8 cellular contexts compared by ENCODE assay signal in genomic region chr6:168132531-168133184, GRCh38. TPM values are rescaled to one million over a fixed set of nuclear protein-coding genes. Genes with fewer than 3 reads are reported as not detected.
DNase-seq lines count a peak whose midpoint lies in the region; ATAC-seq, FAIRE-seq and TF ChIP-seq lines count a peak whose summit lies in the region.

No MANE protein-coding gene starts in this region.

- no peak for TF ChIP-seq EP300 in gastroesophageal sphincter (IDR thresholded peaks at IDR 0.05)

- H3K4me1 ChIP-seq in BE2C (no peaks in the 10 kb centered on the region), PC-3 (ENCODE audit: insufficient read depth, low read length) (no peaks in the 10 kb centered on the region), gastroesophageal sphincter (peaks cover 0 to 18% (median 0%) of the 10 kb centered on the region in 3 donors), osteoblast (ENCODE audit: insufficient read depth, low read length) (peaks cover 3% of the 10 kb centered on the region)
- H3K4me1 ChIP-seq in naive thymus-derived CD4-positive, alpha-beta T cell (ENCODE audit: control insufficient read depth in 2 of 2, insufficient read depth in 2 of 2, low read length in 2 of 2) = no peaks in the 10 kb centered on the region

- TF ChIP-seq CTCF in BE2C (IDR thresholded peaks at IDR 0.05; ENCODE audit: low read depth, low read length) (peak; percentile 48), PC-3 (conservative IDR thresholded peaks at IDR 0.05; ENCODE audit: low read depth, low read length) (peak; percentile 48), gastroesophageal sphincter (IDR thresholded peaks at IDR 0.05) (peak in 3 of 4 experiments; percentile 32 to 65 (median 63)), osteoblast (IDR thresholded peaks at IDR 0.05; ENCODE audit: extremely low read depth, low read depth, low read length) (peak; percentile 31)

- H3K36me3 ChIP-seq in BE2C = no peaks in the 10 kb centered on the region
- H3K36me3 ChIP-seq in PC-3 (ENCODE audit: low read depth, low read length) = no peaks in the 10 kb centered on the region
- H3K36me3 ChIP-seq in gastroesophageal sphincter = no peaks in the 10 kb centered on the region
- H3K36me3 ChIP-seq in osteoblast (ENCODE audit: insufficient read depth, low read length) = no peaks in the 10 kb centered on the region
- no peaks in the 10 kb centered on the region for H3K36me3 ChIP-seq in naive thymus-derived CD4-positive, alpha-beta T cell (ENCODE audit: control insufficient read depth in 2 of 3, insufficient read depth in 3 of 3, low read length in 3 of 3)

- ATAC-seq in PC-3 = peak; percentile 73
- ATAC-seq in gastroesophageal sphincter = peak; percentile 49
- no peak for ATAC-seq in HG03135 (IDR thresholded peaks at IDR 0.05; ENCODE audit: unreplicated experiment)
- no peak for ATAC-seq in naive thymus-derived CD4-positive, alpha-beta T cell
- ATAC-seq in HG03354 (IDR thresholded peaks at IDR 0.05; ENCODE audit: poor library complexity, severe bottlenecking, unreplicated experiment) = no peak

- H3K27ac ChIP-seq in PC-3 (ENCODE audit: low read length) (no peak overlapping the region), gastroesophageal sphincter (peak overlapping the region in 1 of 4 donors; percentile 29), osteoblast (ENCODE audit: low read depth, low read length) (no peak overlapping the region)
- H3K27ac ChIP-seq in naive thymus-derived CD4-positive, alpha-beta T cell (ENCODE audit: low read depth, low read length) = no peak overlapping the region

- H3K9me3 ChIP-seq in BE2C (no peaks in the 10 kb centered on the region), PC-3 (ENCODE audit: low read length) (no peaks in the 10 kb centered on the region), gastroesophageal sphincter (no peaks in the 10 kb centered on the region), osteoblast (ENCODE audit: low read depth, low read length) (no peaks in the 10 kb centered on the region)
- no peaks in the 10 kb centered on the region for H3K9me3 ChIP-seq in naive thymus-derived CD4-positive, alpha-beta T cell (ENCODE audit: control insufficient read depth in 2 of 3, low read length in 3 of 3)

- CTCF ChIA-PET in PC-3 (lab: Charles Lee) = interaction anchor here (0.7 kb wide), 1 partner anchor 406 kb away, joined by 10 read pairs; no protein-coding TSS in a partner anchor
- CTCF ChIA-PET in naive thymus-derived CD4-positive, alpha-beta T cell (lab: Charles Lee) = interaction anchor here (0.7 kb wide), 1 partner anchor 78 kb away, joined by 3 read pairs; no protein-coding TSS in a partner anchor

- 60 to 78% methylated on average over 2 to 8 of the region's 34 CpGs for WGBS in gastroesophageal sphincter (ENCODE audit: low coverage in 1 of 2), 2 donors

- H3K4me1 Mint-ChIP-seq in naive thymus-derived CD4-positive, alpha-beta T cell = no peaks in the 10 kb centered on the region

- H3K4me2 ChIP-seq in PC-3 (ENCODE audit: low read length) = peak overlapping the region; percentile 43
- H3K4me2 ChIP-seq in osteoblast (ENCODE audit: insufficient read depth, low read length) = peak overlapping the region; percentile 67

- no peaks in the 10 kb centered on the region for H3K36me3 Mint-ChIP-seq in naive thymus-derived CD4-positive, alpha-beta T cell

- H3K27me3 ChIP-seq in BE2C = no peaks in the 10 kb centered on the region
- H3K27me3 ChIP-seq in PC-3 (ENCODE audit: low read length) = peaks cover 9% of the 10 kb centered on the region
- H3K27me3 ChIP-seq in gastroesophageal sphincter = peaks cover 9% of the 10 kb centered on the region
- no peaks in the 10 kb centered on the region for H3K27me3 ChIP-seq in osteoblast (ENCODE audit: insufficient read depth, low read length)
- no peaks in the 10 kb centered on the region for H3K27me3 ChIP-seq in naive thymus-derived CD4-positive, alpha-beta T cell (ENCODE audit: control insufficient read depth in 2 of 2, insufficient read depth in 2 of 2, low read length in 2 of 2)

- intact Hi-C loops in PC-3 (cut with micrococcal nuclease) = loop anchor here (1.0 kb wide), 1 partner anchor 224 kb away; no protein-coding TSS in a partner anchor
- intact Hi-C loops in naive thymus-derived CD4-positive, alpha-beta T cell (cut with micrococcal nuclease) = no loop called here

- POLR2A ChIA-PET in PC-3 (lab: Charles Lee; ENCODE audit: unreplicated experiment) = no interaction called here
- POLR2A ChIA-PET in naive thymus-derived CD4-positive, alpha-beta T cell (lab: Charles Lee) = no interaction called here

- no peak overlapping the region for H3K4me3 Mint-ChIP-seq in naive thymus-derived CD4-positive, alpha-beta T cell

- DNase-seq in BE2C = peak; percentile 66
- peak; percentile 47 for DNase-seq in PC-3
- DNase-seq in osteoblast (ENCODE audit: insufficient read length, low spot score, missing footprints) = no peak
- no peak for DNase-seq in RCC 7860 (ENCODE audit: low spot score)
- no peak for DNase-seq in naive thymus-derived CD4-positive, alpha-beta T cell

- H3F3A ChIP-seq in PC-3 (ENCODE audit: low read length, unreplicated experiment) = no peaks in the 10 kb centered on the region

- H3K79me2 ChIP-seq in PC-3 (ENCODE audit: low read length) (no peaks in the 10 kb centered on the region), osteoblast (ENCODE audit: insufficient read depth, low read length) (no peaks in the 10 kb centered on the region)

- H3K9me2 ChIP-seq in PC-3 (replicated peaks; ENCODE audit: low read length) = no peaks in the 10 kb centered on the region

- 0 out of 2 replicates have a peak overlapping the region, but pooled peaks have one; percentile 30 for H2AFZ ChIP-seq in PC-3 (ENCODE audit: low read length)
- H2AFZ ChIP-seq in osteoblast (ENCODE audit: low read length) = no peak overlapping the region

- H4K20me1 ChIP-seq in PC-3 (ENCODE audit: low read length) (no peaks in the 10 kb centered on the region), osteoblast (ENCODE audit: insufficient read depth, low read length) (no peaks in the 10 kb centered on the region)

- no peak for TF ChIP-seq POLR2A in gastroesophageal sphincter (IDR thresholded peaks at IDR 0.05)

- no peak for FAIRE-seq in RCC 7860 (lab: Jason Lieb, UNC)

- H3K27me3 Mint-ChIP-seq in naive thymus-derived CD4-positive, alpha-beta T cell = peaks cover 8 to 29% (median 18%) of the 10 kb centered on the region in 5 donors

- H3K9me3 Mint-ChIP-seq in naive thymus-derived CD4-positive, alpha-beta T cell = peaks cover 0 to 4% (median 0%) of the 10 kb centered on the region in 11 donors

- H3K4me3 ChIP-seq in BE2C (ENCODE audit: low read depth, low read length) = peak overlapping the region; percentile 7
- H3K4me3 ChIP-seq in PC-3 (ENCODE audit: low read length) = no peak overlapping the region; the same call in 1 of the 2 replicates
- H3K4me3 ChIP-seq in gastroesophageal sphincter = peak overlapping the region in 1 of 2 donors; percentile 32
- peak overlapping the region; percentile 10 for H3K4me3 ChIP-seq in osteoblast (ENCODE audit: insufficient read depth, low read length)
- H3K4me3 ChIP-seq in naive thymus-derived CD4-positive, alpha-beta T cell (ENCODE audit: low read length) = no peak overlapping the region

- no peak overlapping the region for H3K27ac Mint-ChIP-seq in naive thymus-derived CD4-positive, alpha-beta T cell

- no TSS peak for BruUV-seq in PC-3 (replicated peaks; lab: Mats Ljungman, UMichigan)

- no peak overlapping the region for H3K9ac ChIP-seq in PC-3 (ENCODE audit: low read length)

RNA-seq across cellular contexts. Expression of gene FRMD1, which starts 53.6 kb away (rescaled TPM):
- not detected for polyA plus RNA-seq in BE2C (2012; ENCODE audit: insufficient read depth, insufficient read length, low read depth)
- total RNA-seq in PC-3 (2014; rRNA removed) (not detected in 2 replicates), gastroesophageal sphincter (under 1 TPM in 3 of 4 donors, not detected in 1; 0.10 to 0.54 (median 0.23) TPM), osteoblast (under 0.01 TPM in 2 replicates)
- not detected for total RNA-seq in naive thymus-derived CD4-positive, alpha-beta T cell
- polyA plus RNA-seq in naive thymus-derived CD4-positive, alpha-beta T cell = not detected

Comparison
In these comparisons a context has a peak if more than half of its experiments do, and no peak if none do; other contexts are left out.
1. DNase-seq: peak in BE2C (single experiment) and PC-3 (single experiment); none in osteoblast (single experiment), RCC 7860 (single experiment) and naive thymus-derived CD4-positive, alpha-beta T cell (0 of 9).
2. H3K4me3 ChIP-seq: peak in BE2C (single experiment) and osteoblast (single experiment); none in PC-3 (single experiment) and naive thymus-derived CD4-positive, alpha-beta T cell (single experiment).
3. ATAC-seq: peak in PC-3 (single experiment) and gastroesophageal sphincter (single experiment); none in HG03135 (single experiment), naive thymus-derived CD4-positive, alpha-beta T cell (single experiment) and HG03354 (single experiment).
4. Peak in every context shown above with its lines, with median percentiles within 50 percentile points of each other: CTCF ChIP-seq.